Comparison of ENCODE assay signal across 8 cellular contexts in the genomic region with DNA sequence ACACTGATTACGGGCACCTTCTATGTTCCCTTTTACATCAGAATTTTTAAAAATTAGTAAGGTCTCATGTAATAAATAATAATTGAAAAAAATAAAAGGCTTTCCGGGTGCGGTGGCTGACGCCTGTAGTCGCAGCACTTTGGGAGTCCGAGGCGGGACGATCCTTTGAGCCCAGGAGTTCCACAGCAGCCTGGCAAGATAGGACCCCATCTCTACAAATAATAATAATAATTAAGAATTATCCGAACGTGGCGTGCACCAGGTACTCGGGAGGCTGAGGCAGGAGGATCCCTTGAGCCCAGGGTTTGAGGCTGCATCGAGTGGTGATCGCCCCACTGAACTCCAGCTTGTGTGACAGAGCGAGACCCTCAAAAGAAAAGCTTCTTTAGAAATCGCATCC. TPM values are rescaled to one million over a fixed set of nuclear protein-coding genes. Genes with fewer than 3 reads are reported as not detected.
DNase-seq lines count a peak whose midpoint lies in the region; ATAC-seq and TF ChIP-seq lines count a peak whose summit lies in the region.

No MANE protein-coding gene starts in this region.

- peaks cover 31% of the 10 kb centered on the region for H3K79me2 ChIP-seq in OCI-LY3 (ENCODE audit: low read length)

- no peak overlapping the region for H3K23ac ChIP-seq in neuronal stem cell (ENCODE audit: low read depth, low read length, poor library complexity)

- peak overlapping the region; percentile 81 for H3K27ac ChIP-seq in C4-2B
- peak overlapping the region; percentile 34; the same call in 1 of the 2 replicates for H3K27ac ChIP-seq in OCI-LY3 (ENCODE audit: low read length)
- H3K27ac ChIP-seq in endodermal cell (ENCODE audit: low read depth, low read length), result no peak overlapping the region
- peak overlapping the region; percentile 16 for H3K27ac ChIP-seq in neuronal stem cell (replicated peaks; ENCODE audit: low read length)

- H3K9me3 ChIP-seq in OCI-LY3 (ENCODE audit: insufficient read depth, low read length) (no peaks in the 10 kb centered on the region), endodermal cell (ENCODE audit: control insufficient read depth, low read length) (no peaks in the 10 kb centered on the region), neuronal stem cell (replicated peaks in 1 of 2; ENCODE audit: control insufficient read depth in 2 of 2, insufficient read depth in 1 of 2, low read depth in 1 of 2, low read length in 2 of 2) (no peaks in the 10 kb centered on the region)

- H3K4me2 ChIP-seq in OCI-LY3 (ENCODE audit: low read length) (peak overlapping the region; percentile 71), neuronal stem cell (ENCODE audit: insufficient read depth, low read length, poor library complexity, severe bottlenecking) (peak overlapping the region; percentile 19)

- no peak overlapping the region for H3K14ac ChIP-seq in neuronal stem cell (ENCODE audit: low read length)

- no peak for DNase-seq in endodermal cell
- DNase-seq in neuronal stem cell (ENCODE audit: low spot score), result no peak
- DNase-seq in lower leg skin (ENCODE audit: low spot score in 2 of 2), result no peak

- no peak overlapping the region for H4K91ac ChIP-seq in neuronal stem cell (ENCODE audit: low read depth, low read length, poor library complexity)

- H3K4me1 ChIP-seq in OCI-LY3 (ENCODE audit: low read length) (peaks cover 6% of the 10 kb centered on the region), endodermal cell (ENCODE audit: control insufficient read depth, insufficient read depth, low read length) (no peaks in the 10 kb centered on the region), neuronal stem cell (ENCODE audit: control insufficient read depth in 2 of 2, insufficient read depth in 1 of 2, low read depth in 1 of 2, low read length in 2 of 2) (no peaks in the 10 kb centered on the region)

- H3K9me3 Mint-ChIP-seq in endodermal cell, result no peaks in the 10 kb centered on the region

- H3K4me3 ChIP-seq in OCI-LY3 (ENCODE audit: low read length) (peak overlapping the region; percentile 78), endodermal cell (ENCODE audit: low read length) (peak overlapping the region; percentile 88), neuronal stem cell (ENCODE audit: low read length in 2 of 2) (peak overlapping the region in 1 of 2 donors; percentile 89), lower leg skin (ENCODE audit: low read depth, poor library complexity, severe bottlenecking) (no peak overlapping the region)

- peak overlapping the region; percentile 57 for H3K9ac ChIP-seq in OCI-LY3 (ENCODE audit: low read length)
- peak overlapping the region; percentile 52 for H3K9ac ChIP-seq in endodermal cell (ENCODE audit: extremely low read depth, low read length, poor library complexity, severe bottlenecking)
- no peak overlapping the region for H3K9ac ChIP-seq in neuronal stem cell (ENCODE audit: low read depth, low read length, poor library complexity)

- H3K4me1 Mint-ChIP-seq in endodermal cell, result peaks cover 10% of the 10 kb centered on the region

- peaks cover 2% of the 10 kb centered on the region for H3K36me3 Mint-ChIP-seq in endodermal cell (ENCODE audit: low read depth)

- H3K4ac ChIP-seq in neuronal stem cell (ENCODE audit: low read length), result no peak overlapping the region

- H4K8ac ChIP-seq in neuronal stem cell (ENCODE audit: low read depth, low read length), result no peak overlapping the region

- TF ChIP-seq CTCF in C4-2B (conservative IDR thresholded peaks at IDR 0.05), result no peak
- no peak for TF ChIP-seq CTCF in OCI-LY3 (IDR thresholded peaks at IDR 0.05; ENCODE audit: low read depth, low read length)
- TF ChIP-seq CTCF in endodermal cell (conservative IDR thresholded peaks at IDR 0.05), result no peak
- TF ChIP-seq CTCF in lower leg skin (IDR thresholded peaks at IDR 0.05), result no peak

- H2AK5ac ChIP-seq in neuronal stem cell (ENCODE audit: low read depth, low read length), result no peak overlapping the region

- TF ChIP-seq POLR2A in lower leg skin (IDR thresholded peaks at IDR 0.05), result no peak

- H4K20me1 ChIP-seq in OCI-LY3 (ENCODE audit: insufficient read depth, low read length), result no peaks in the 10 kb centered on the region

- no peak overlapping the region for H2BK15ac ChIP-seq in neuronal stem cell (ENCODE audit: low read length)

- H3K4me3 Mint-ChIP-seq in endodermal cell, result peak overlapping the region; percentile 96

- intact Hi-C loops in lower leg skin (cut with DNase I; ENCODE audit: low total_unique reads), result loop anchor here (10.0 kb wide), 1 partner anchor 50 kb away; the partner anchor contains the start of gene DNAJB14

- H2BK120ac ChIP-seq in neuronal stem cell (ENCODE audit: low read depth, low read length), result no peak overlapping the region

- no peak overlapping the region for H2BK12ac ChIP-seq in neuronal stem cell (ENCODE audit: low read length)

- no peaks in the 10 kb centered on the region for H3K36me3 ChIP-seq in OCI-LY3 (replicated peaks; ENCODE audit: low read depth, low read length)
- H3K36me3 ChIP-seq in endodermal cell (ENCODE audit: control insufficient read depth, insufficient read depth, low read length), result peaks cover 25% of the 10 kb centered on the region
- peaks cover 0 to 23% of the 10 kb centered on the region in 2 donors for H3K36me3 ChIP-seq in neuronal stem cell (replicated peaks in 1 of 2; ENCODE audit: control insufficient read depth in 2 of 2, insufficient read depth in 2 of 2, low read length in 2 of 2)

- H3K27ac Mint-ChIP-seq in endodermal cell, result peak overlapping the region; percentile 87

- H3K27me3 ChIP-seq in OCI-LY3 (ENCODE audit: low read depth, low read length) (no peaks in the 10 kb centered on the region), endodermal cell (ENCODE audit: control insufficient read depth, insufficient read depth, low read length, poor library complexity, severe bottlenecking) (no peaks in the 10 kb centered on the region), neuronal stem cell (ENCODE audit: control insufficient read depth in 3 of 3, insufficient read depth in 3 of 3, low read depth in 1 of 3, low read length in 3 of 3) (no peaks in the 10 kb centered on the region)

- no peak overlapping the region for H3K18ac ChIP-seq in neuronal stem cell (ENCODE audit: low read length)

- ATAC-seq in GM21576 (IDR thresholded peaks at IDR 0.05; ENCODE audit: unreplicated experiment), result no peak
- ATAC-seq in GM18873 (IDR thresholded peaks at IDR 0.05; ENCODE audit: low FRiP score, unreplicated experiment), result no peak
- ATAC-seq in HG02588 (IDR thresholded peaks at IDR 0.05; ENCODE audit: unreplicated experiment), result no peak

- H2AFZ ChIP-seq in OCI-LY3 (ENCODE audit: low read depth, low read length), result no peak overlapping the region
- H2AFZ ChIP-seq in neuronal stem cell (ENCODE audit: low read length), result peak overlapping the region; percentile 76

- WGBS in endodermal cell (ENCODE audit: insufficient coverage in 1 of 2, insufficient read length in 1 of 2), 2 experiments, result 93 to 95% methylated on average over 3 to 15 of the region's 16 CpGs
- no CpG with 5 or more reads among the region's 16 CpGs for WGBS in neuronal stem cell (ENCODE audit: extremely low coverage in 2 of 2, insufficient read length in 2 of 2, insufficient replicate concordance in 1 of 2), 2 donors
- 92 to 94% methylated on average over 16 of the region's 16 CpGs for WGBS in lower leg skin, 2 donors

- H2BK5ac ChIP-seq in neuronal stem cell (ENCODE audit: low read length), result no peak overlapping the region

- no peaks in the 10 kb centered on the region for H3K27me3 Mint-ChIP-seq in endodermal cell (ENCODE audit: insufficient read depth)

- H3K79me1 ChIP-seq in neuronal stem cell (ENCODE audit: low read depth, low read length), result no peaks in the 10 kb centered on the region

RNA-seq across cellular contexts. Expression of gene LAMTOR3, which starts 0.8 kb away (rescaled TPM):
- total RNA-seq in endodermal cell (10 to 100 TPM; 31.6 to 33.0 TPM), lower leg skin (10 to 100 TPM; 33.6 to 51.2 (median 41.2) TPM)
- polyA plus RNA-seq in endodermal cell (2013, experiment 1 of 2), result 67.0 TPM
- polyA plus RNA-seq in endodermal cell (2013, experiment 2 of 2), result 64.1 TPM
- 40.7 TPM for polyA plus RNA-seq in neuronal stem cell (2013, experiment 1 of 2)
- 42.2 TPM for polyA plus RNA-seq in neuronal stem cell (2013, experiment 2 of 2)

RNA-seq across cellular contexts. Expression of gene DNAJB14, which starts 51.4 kb away (rescaled TPM):
- total RNA-seq in endodermal cell, result 10 to 100 TPM; 50.3 to 62.5 TPM
- polyA plus RNA-seq in endodermal cell (2013, experiment 1 of 2), result 20.1 TPM
- 20.8 TPM for polyA plus RNA-seq in endodermal cell (2013, experiment 2 of 2)
- polyA plus RNA-seq in neuronal stem cell (2013, experiment 1 of 2), result 18.6 TPM
- polyA plus RNA-seq in neuronal stem cell (2013, experiment 2 of 2), result 20.2 TPM
- total RNA-seq in lower leg skin, result 10 to 100 TPM; 18.4 to 64.9 (median 19.8) TPM

RNA-seq across cellular contexts. Expression of gene H2AZ1, which starts 55.1 kb away (rescaled TPM):
- 100 to 1,000 TPM; 580 to 651 TPM for total RNA-seq in endodermal cell
- polyA plus RNA-seq in endodermal cell (2013, experiment 1 of 2), result 907 TPM
- 832 TPM for polyA plus RNA-seq in endodermal cell (2013, experiment 2 of 2)
- 836 TPM for polyA plus RNA-seq in neuronal stem cell (2013, experiment 1 of 2)
- polyA plus RNA-seq in neuronal stem cell (2013, experiment 2 of 2), result 829 TPM
- total RNA-seq in lower leg skin, result 100 to 1,000 TPM; 115 to 243 (median 130) TPM
